Comparison of ENCODE assay signal across 8 cellular contexts in the genomic region with DNA sequence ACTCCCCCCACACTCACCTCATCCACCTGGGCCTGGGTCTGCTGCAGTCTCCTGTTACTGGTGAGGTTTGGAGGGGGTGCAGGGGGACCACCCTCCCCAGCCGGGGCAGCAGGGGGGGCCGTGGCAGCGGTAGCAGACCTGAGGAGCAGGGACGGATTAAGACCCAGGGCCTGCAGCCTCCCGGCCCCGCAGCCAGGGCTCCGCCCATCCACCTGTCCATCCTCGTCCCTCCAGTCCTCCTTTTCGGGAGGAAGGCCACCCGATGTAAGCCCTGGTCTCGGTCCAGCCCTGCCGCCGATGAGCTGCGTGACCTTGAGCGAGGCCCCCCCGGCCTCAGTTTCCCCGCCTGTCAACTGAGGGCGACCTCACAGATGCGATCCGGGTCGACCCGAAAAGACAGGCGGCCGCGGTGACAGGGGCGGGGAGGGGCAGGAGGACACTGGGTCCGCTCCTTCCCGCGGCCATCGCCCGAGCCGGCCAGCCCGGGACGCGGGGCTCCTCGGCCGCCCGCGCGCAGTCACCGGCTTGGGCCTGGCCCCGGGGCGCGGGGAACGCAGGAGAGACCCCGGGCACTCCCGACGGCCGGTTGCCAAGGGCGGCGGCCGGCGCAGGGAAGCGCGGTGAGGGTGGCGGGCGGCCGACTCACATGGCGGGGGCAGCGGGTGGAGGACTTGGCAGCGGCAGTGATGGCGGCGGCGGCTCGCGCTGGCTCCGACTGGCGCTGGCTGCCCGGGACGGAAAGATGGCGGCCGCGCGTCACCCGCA. TPM values are rescaled to one million over a fixed set of nuclear protein-coding genes. Genes with fewer than 3 reads are reported as not detected.
DNase-seq lines count a peak whose midpoint lies in the region; ATAC-seq, FAIRE-seq and TF ChIP-seq lines count a peak whose summit lies in the region.

A gene with protein sequence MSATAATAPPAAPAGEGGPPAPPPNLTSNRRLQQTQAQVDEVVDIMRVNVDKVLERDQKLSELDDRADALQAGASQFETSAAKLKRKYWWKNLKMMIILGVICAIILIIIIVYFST (minus strand): TSS at position 717 of the 765 bp plus-strand sequence. CDS start 69 bp downstream, at position 648.

- no peaks in the 10 kb centered on the region for H3K9me3 ChIP-seq in kidney (ENCODE audit: control insufficient read depth in 1 of 2, low read length in 2 of 2)

- no peak for ATAC-seq in GM21360 (IDR thresholded peaks at IDR 0.05; ENCODE audit: unreplicated experiment)

- no peak for TF ChIP-seq CTCF in WI38 (IDR thresholded peaks at IDR 0.05; ENCODE audit: low read depth, low read length)
- TF ChIP-seq CTCF in kidney (IDR thresholded peaks at IDR 0.05; ENCODE audit: borderline replicate concordance, extremely low read depth, insufficient read depth): no peak

- H3K4me3 ChIP-seq in WI38 (ENCODE audit: low read depth, low read length) (peak within 1 kb of the TSS; percentile 75), kidney (ENCODE audit: low read length in 2 of 2) (peak within 1 kb of the TSS; percentile 47 to 86)

- peak within 1 kb of the TSS; percentile 97 for H3K27ac ChIP-seq in caudate nucleus (ENCODE audit: low read depth, low read length)
- peak within 1 kb of the TSS; percentile 96 to 99 for H3K27ac ChIP-seq in kidney (ENCODE audit: low read depth in 2 of 2, low read length in 2 of 2)

- DNase-seq in NCI-H2081 (lab: John Stamatoyannopoulos, UW) (peak; percentile 19 to 38), NCI-H2081 treated with DMSO at 0.1 percent for 48 hours (lab: John Stamatoyannopoulos, UW) (no peak), LoVo (ENCODE audit: low spot score) (peak; percentile 76), caudate nucleus (lab: John Stamatoyannopoulos, UW) (peak in 57 of 61 donors; percentile 13 to 88 (median 67)), kidney (peak; percentile 96)
- peak; percentile 62 to 63 for DNase-seq in stimulated activated CD4-positive, alpha-beta T cell treated with anti-CD3 and anti-CD28 coated beads, Interleukin-1b, Interleukin-23, amount 100 ng/mL, for 1 hour (ENCODE audit: low read depth in 2 of 2)

- intact Hi-C loops in kidney (cut with DNase I): no loop called here

- peaks cover 2 to 14% of the 10 kb centered on the region in 2 donors for H3K36me3 ChIP-seq in kidney (ENCODE audit: control insufficient read depth in 1 of 2, insufficient read depth in 2 of 2, low read length in 2 of 2)

- no peak for FAIRE-seq in kidney (lab: Jason Lieb, UNC)

- peak within 1 kb of the TSS; percentile 97 to 99 for H3K9ac ChIP-seq in kidney (ENCODE audit: low read length in 2 of 2)

- H3K4me1 ChIP-seq in kidney (ENCODE audit: control insufficient read depth in 1 of 2, insufficient read depth in 1 of 2, low read depth in 1 of 2, low read length in 2 of 2): peaks cover 22 to 30% of the 10 kb centered on the region in 2 donors

RNA-seq across cellular contexts. Expression of the gene that starts here (rescaled TPM):
- 107 TPM for total RNA-seq in kidney
- 124 TPM for polyA plus RNA-seq in kidney (ENCODE audit: insufficient read depth, low read depth, low replicate concordance)
